ENCODE assay signal across 16 cellular contexts in the genomic region with DNA sequence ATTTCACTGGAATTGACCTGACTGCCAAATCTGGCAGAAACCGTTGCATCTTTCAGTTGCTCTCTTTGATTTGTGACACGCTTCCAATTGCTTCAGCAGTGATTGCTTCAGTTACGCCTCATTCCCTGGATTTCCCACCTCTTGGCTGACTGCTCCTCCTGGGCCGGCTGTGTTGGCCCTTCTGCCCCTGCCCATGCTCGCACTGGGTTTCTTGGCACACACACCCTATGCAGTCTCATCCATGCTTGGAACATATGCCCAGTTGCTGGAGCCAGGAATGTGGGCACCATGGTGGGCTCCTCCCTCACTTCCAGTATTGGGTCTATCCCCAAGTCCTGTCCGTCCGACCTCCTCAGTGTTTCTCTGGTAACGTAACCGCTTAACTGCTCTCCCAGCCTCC. TPM values are rescaled to one million over a fixed set of nuclear protein-coding genes. Genes with fewer than 3 reads are reported as not detected.
DNase-seq lines count a peak whose midpoint lies in the region; ATAC-seq, FAIRE-seq and TF ChIP-seq lines count a peak whose summit lies in the region.
"Had no signal": no experiment of that assay in that cellular context is flagged by ENCODE, and none has a peak within 500 bp of the region (broad histone marks: within the 10 kb centered on the region; RNA-seq: fewer than 3 reads in every experiment).

No MANE protein-coding gene starts in this region.

- H4K20me1 ChIP-seq in GM23338 (replicated peaks; ENCODE audit: insufficient read depth) (no peaks in the 10 kb centered on the region; the same call in 1 of the 2 replicates), K562 (replicated peaks; ENCODE audit: control insufficient read depth, insufficient read depth, low read length) (no peaks in the 10 kb centered on the region)

- H3K4me1 Mint-ChIP-seq in T-helper 1 cell treated with Interleukin-12 subunit alpha and Interleukin-12 subunit beta and Interleukin-4 antibody, amounts not matched to agents 30 μg/mL and 1 μg/mL, for 36 hours (ENCODE audit: low read depth) = peaks cover 10% of the 10 kb centered on the region
- peaks cover 4% of the 10 kb centered on the region for H3K4me1 Mint-ChIP-seq in GM23338
- H3K4me1 Mint-ChIP-seq in natural killer cell treated with Interleukin-12 subunit alpha and Interleukin-12 subunit beta and Interleukin-15 and Interleukin-18, amount 100 ng/mL, for 72 hours (ENCODE audit: low read depth in 2 of 2) = peaks cover 5 to 20% of the 10 kb centered on the region in 2 donors

- H3K4me1 ChIP-seq in GM23338 (ENCODE audit: insufficient read depth) (peaks cover 10% of the 10 kb centered on the region; the same call in 1 of the 2 replicates), K562 (replicated peaks in 1 of 2; ENCODE audit: control insufficient read depth in 2 of 2, insufficient read depth in 2 of 2, low read length in 2 of 2) (peaks cover 2 to 25% of the 10 kb centered on the region in 2 experiments; a peak in 3 of 5 replicates), spleen (peaks cover 5 to 33% (median 22%) of the 10 kb centered on the region in 6 donors), upper lobe of left lung (peaks cover 3 to 16% (median 12%) of the 10 kb centered on the region in 4 donors)

- H3K79me2 ChIP-seq in GM23338 (replicated peaks; ENCODE audit: insufficient read depth) (peaks cover 16% of the 10 kb centered on the region), K562 (ENCODE audit: control insufficient read depth, insufficient read depth, low read length) (peaks cover 22% of the 10 kb centered on the region)

- H3K4me3 ChIP-seq in GM23338 (no peak overlapping the region), K562 (no peak overlapping the region), spleen (no peak overlapping the region), upper lobe of left lung (no peak overlapping the region)
- H3K4me3 ChIP-seq: A549, esophagus muscularis mucosa, testis had no signal

- H3K9ac ChIP-seq in K562 (ENCODE audit: insufficient read depth in 1 of 2, low read depth in 2 of 2, low read length in 2 of 2) = no peak overlapping the region

- in situ Hi-C loops in K562 (cut with MboI) = no loop called here

- intact Hi-C loops in K562 (cut with micrococcal nuclease) = loop anchor here (5.0 to 10.0 kb wide), 2 partner anchors 138 to 485 kb away; a partner anchor contains a TSS
- intact Hi-C loops in spleen (cut with DNase I; ENCODE audit: low total_unique reads) = no loop called here

- peak overlapping the region; percentile 48 for H3K4me3 Mint-ChIP-seq in T-helper 1 cell treated with Interleukin-12 subunit alpha and Interleukin-12 subunit beta and Interleukin-4 antibody, amounts not matched to agents 30 μg/mL and 1 μg/mL, for 36 hours
- peak overlapping the region; percentile 43 for H3K4me3 Mint-ChIP-seq in GM23338
- peak overlapping the region; percentile 63 for H3K4me3 Mint-ChIP-seq in natural killer cell treated with Interleukin-12 subunit alpha and Interleukin-12 subunit beta and Interleukin-15 and Interleukin-18, amount 100 ng/mL, for 72 hours

- no peak overlapping the region for H3K27ac Mint-ChIP-seq in T-helper 1 cell treated with Interleukin-12 subunit alpha and Interleukin-12 subunit beta and Interleukin-4 antibody, amounts not matched to agents 30 μg/mL and 1 μg/mL, for 36 hours
- no peak overlapping the region for H3K27ac Mint-ChIP-seq in GM23338
- no peak overlapping the region for H3K27ac Mint-ChIP-seq in natural killer cell treated with Interleukin-12 subunit alpha and Interleukin-12 subunit beta and Interleukin-15 and Interleukin-18, amount 100 ng/mL, for 72 hours

- peaks cover 11% of the 10 kb centered on the region for H3K36me3 Mint-ChIP-seq in T-helper 1 cell treated with Interleukin-12 subunit alpha and Interleukin-12 subunit beta and Interleukin-4 antibody, amounts not matched to agents 30 μg/mL and 1 μg/mL, for 36 hours (ENCODE audit: low read depth)
- peaks cover 8% of the 10 kb centered on the region for H3K36me3 Mint-ChIP-seq in GM23338 (ENCODE audit: low read depth)
- H3K36me3 Mint-ChIP-seq in natural killer cell treated with Interleukin-12 subunit alpha and Interleukin-12 subunit beta and Interleukin-15 and Interleukin-18, amount 100 ng/mL, for 72 hours = peaks cover 3% of the 10 kb centered on the region

- no peak for TF ChIP-seq POLR2A in K562 (conservative IDR thresholded peaks at IDR 0.05)
- no peak for TF ChIP-seq POLR2A in spleen (IDR thresholded peaks at IDR 0.05)
- TF ChIP-seq POLR2A in upper lobe of left lung (IDR thresholded peaks at IDR 0.05) = no peak

- no peak for TF ChIP-seq RAD21 in K562 (CRISPR knock-in tag; conservative IDR thresholded peaks at IDR 0.05 in 1 of 2, IDR thresholded peaks at IDR 0.05 in 1 of 2)

- no peak for TF ChIP-seq CTCF in GM23338 (conservative IDR thresholded peaks at IDR 0.05; ENCODE audit: low read depth in 2 of 2)
- no peak for TF ChIP-seq CTCF in K562 (IDR thresholded peaks at IDR 0.05 in 2 of 3, conservative IDR thresholded peaks at IDR 0.05 in 1 of 3; ENCODE audit: insufficient read depth in 2 of 3, low read depth in 1 of 3, low read length in 3 of 3)
- no peak for TF ChIP-seq CTCF in spleen (IDR thresholded peaks at IDR 0.05 in 8 of 11, conservative IDR thresholded peaks at IDR 0.05 in 3 of 11)
- no peak for TF ChIP-seq CTCF in upper lobe of left lung (IDR thresholded peaks at IDR 0.05)

- no peak for FAIRE-seq in K562 (lab: Jason Lieb, UNC)
- FAIRE-seq: A549, small intestine had no signal

- no peaks in the 10 kb centered on the region for H3K9me2 ChIP-seq in GM23338 (ENCODE audit: insufficient read depth)

- CTCF ChIA-PET in K562 (lab: Yijun Ruan, JAX; ENCODE audit: low intra/inter-chr PET ratio) = no interaction called here

- H3K27me3 ChIP-seq in GM23338 (ENCODE audit: insufficient read depth) (peaks cover 30% of the 10 kb centered on the region), K562 (ENCODE audit: control insufficient read depth in 2 of 2, insufficient read depth in 2 of 2, low read length in 2 of 2) (peaks cover 26 to 28% of the 10 kb centered on the region in 2 experiments), spleen (replicated peaks in 1 of 7) (peaks cover 0 to 9% (median 0%) of the 10 kb centered on the region in 7 donors), upper lobe of left lung (no peaks in the 10 kb centered on the region)
- H3K27me3 ChIP-seq: esophagus muscularis mucosa, testis had no signal

- H3K27me3 Mint-ChIP-seq in T-helper 1 cell treated with Interleukin-12 subunit alpha and Interleukin-12 subunit beta and Interleukin-4 antibody, amounts not matched to agents 30 μg/mL and 1 μg/mL, for 36 hours (ENCODE audit: low read depth) = peaks cover 24% of the 10 kb centered on the region
- H3K27me3 Mint-ChIP-seq in GM23338 (ENCODE audit: insufficient read depth, low read depth, poor library complexity) = peaks cover 32% of the 10 kb centered on the region
- peaks cover 12 to 18% of the 10 kb centered on the region in 2 donors for H3K27me3 Mint-ChIP-seq in natural killer cell treated with Interleukin-12 subunit alpha and Interleukin-12 subunit beta and Interleukin-15 and Interleukin-18, amount 100 ng/mL, for 72 hours

- H3K27ac ChIP-seq in GM23338 (ENCODE audit: low read depth) = no peak overlapping the region
- H3K27ac ChIP-seq in K562 (ENCODE audit: extremely low read depth, low read depth, low read length) = no peak overlapping the region
- no peak overlapping the region for H3K27ac ChIP-seq in spleen
- H3K27ac ChIP-seq in upper lobe of left lung = no peak overlapping the region
- H3K27ac ChIP-seq: A549, esophagus muscularis mucosa, testis had no signal

- WGBS in K562 (ENCODE audit: insufficient coverage, low coverage, missing lambda C conversion rate) = 62% methylated on average over 9 of the region's 9 CpGs
- 93 to 97% (median 96%) methylated on average over 9 of the region's 9 CpGs for WGBS in spleen, 5 donors
- 92 to 95% methylated on average over 9 of the region's 9 CpGs for WGBS in upper lobe of left lung, 2 donors

- H3K9me3 ChIP-seq in K562 (replicated peaks; ENCODE audit: control insufficient read depth, insufficient read depth, low read depth, low read length) (no peaks in the 10 kb centered on the region), spleen (peaks cover 0 to 3% (median 0%) of the 10 kb centered on the region in 8 donors), upper lobe of left lung (no peaks in the 10 kb centered on the region)
- H3K9me3 ChIP-seq: A549, testis had no signal

- H3K9me1 ChIP-seq in K562 (ENCODE audit: control insufficient read depth, insufficient read depth, low read length) = no peaks in the 10 kb centered on the region

- no peak for ATAC-seq in GM23338
- ATAC-seq in K562 = no peak
- ATAC-seq in natural killer cell treated with Interleukin-12 subunit alpha and Interleukin-12 subunit beta and Interleukin-15 and Interleukin-18, amount 100 ng/mL, for 72 hours = no peak
- ATAC-seq in GM18511 (IDR thresholded peaks at IDR 0.05; ENCODE audit: unreplicated experiment) = no peak
- ATAC-seq in upper lobe of left lung (ENCODE audit: low FRiP score in 2 of 2) = no peak
- ATAC-seq: A549, left ventricle myocardium superior had no signal

- H3F3A ChIP-seq in GM23338 (replicated peaks; ENCODE audit: low read depth) = peaks cover 2% of the 10 kb centered on the region; the same call in 1 of the 2 replicates

- H3K4me2 ChIP-seq in GM23338 (no peak overlapping the region), K562 (ENCODE audit: insufficient read depth, low read length) (no peak overlapping the region)
- H3K4me2 ChIP-seq: A549 had no signal

- TF ChIP-seq EP300 in K562 (IDR thresholded peaks at IDR 0.05; ENCODE audit: low read length) (no peak), upper lobe of left lung (IDR thresholded peaks at IDR 0.05) (no peak)

- BruUV-seq in K562 (replicated peaks; lab: Mats Ljungman, UMichigan) = no TSS peak

- H3K9me3 Mint-ChIP-seq in T-helper 1 cell treated with Interleukin-12 subunit alpha and Interleukin-12 subunit beta and Interleukin-4 antibody, amounts not matched to agents 30 μg/mL and 1 μg/mL, for 36 hours = peaks cover 8% of the 10 kb centered on the region
- no peaks in the 10 kb centered on the region for H3K9me3 Mint-ChIP-seq in GM23338
- H3K9me3 Mint-ChIP-seq in natural killer cell treated with Interleukin-12 subunit alpha and Interleukin-12 subunit beta and Interleukin-15 and Interleukin-18, amount 100 ng/mL, for 72 hours = peaks cover 3% of the 10 kb centered on the region

- no peak overlapping the region for H2AFZ ChIP-seq in GM23338
- H2AFZ ChIP-seq in K562 (ENCODE audit: low read depth, low read length) = no peak overlapping the region

- no peaks in the 10 kb centered on the region for H3K36me3 ChIP-seq in GM23338 (ENCODE audit: insufficient read depth)
- H3K36me3 ChIP-seq in K562 (ENCODE audit: control insufficient read depth, insufficient read depth, low read length) = peaks cover 8% of the 10 kb centered on the region
- no peaks in the 10 kb centered on the region for H3K36me3 ChIP-seq in spleen
- no peaks in the 10 kb centered on the region for H3K36me3 ChIP-seq in upper lobe of left lung
- H3K36me3 ChIP-seq: esophagus muscularis mucosa had no signal

- POLR2A ChIA-PET in K562 (lab: Yijun Ruan, JAX) = interaction anchor here (0.6 kb wide), 1 partner anchor 886 kb away, joined by 4 read pairs; no protein-coding TSS in a partner anchor

- DNase-seq in T-helper 1 cell (no peak), GM23338 (ENCODE audit: low spot score) (no peak), K562 (ENCODE audit: extremely low read depth in 1 of 4, low spot score in 3 of 4) (no peak), spleen (no peak), upper lobe of left lung (no peak)
- no peak for DNase-seq in natural killer cell treated with Interleukin-12 subunit alpha and Interleukin-12 subunit beta and Interleukin-15 and Interleukin-18, amount 100 ng/mL, for 72 hours (ENCODE audit: low spot score)
- DNase-seq: activated CD4-positive, alpha-beta T cell treated with anti-CD3 and anti-CD28 coated beads, Interleukin-2, amount 50 U/mL, for 4 hours; left ventricle myocardium superior; NCI-H526; small intestine; testis had no signal

RNA-seq across cellular contexts. Expression of a gene that starts 2.2 kb away (rescaled TPM):
- 11.0 and 13.6 TPM in 2 replicates for total RNA-seq in GM23338 (2014; rRNA removed; shearing (Covaris generic))
- polyA plus RNA-seq in GM23338 (2016; fragmentation: Nextera tagmentation; extraction: Ambion mirVana) (8.7 and 10.0 TPM in 2 replicates), K562 (2011; rRNA removed) (8.7 and 10.7 TPM in 2 replicates), K562 (2014; fragmentation: Illumina TruSeq; extraction: Trizol) (8.4 and 11.4 TPM in 2 replicates), K562 (2014; fragmentation: Nextera tagmentation; extraction: Ambion mirVana) (1 to 10 TPM; 2.2 to 2.6 TPM), K562 (2014; rRNA removed) (3.8 and 5.6 TPM in 2 replicates), spleen (1 to 10 TPM; 1.9 to 3.0 (median 1.9) TPM)
- total RNA-seq in K562 (2011; cell fraction: chromatin; rRNA removed; ENCODE audit: low replicate concordance) = 6.9 and 28.9 TPM in 2 replicates
- total RNA-seq in K562 (2011; cell fraction: nucleolus; rRNA removed) = 8.2 and 9.7 TPM in 2 replicates
- total RNA-seq in K562 (2011; cell fraction: nucleoplasm; rRNA removed) = 12.2 and 13.4 TPM in 2 replicates
- total RNA-seq in K562 (2014; rRNA removed) (7.4 and 8.6 TPM in 2 replicates), K562 (2014; rRNA removed; fragmentation: Illumina TruSeq; extraction: Trizol) (10.7 and 10.8 TPM in 2 replicates), K562 (2015; rRNA removed; fragmentation: Illumina TruSeq; extraction: Trizol) (10.4 and 10.7 TPM in 2 replicates), K562 (2021) (15.2 and 16.2 TPM in 2 replicates), spleen (10 to 100 TPM; 10.6 to 21.7 (median 16.2) TPM), upper lobe of left lung (10 to 100 TPM; 12.4 to 28.3 (median 16.7) TPM)
- 4.6 and 5.2 TPM in 2 replicates for polyA plus RNA-seq in K562 (2011; cell fraction: cytosol; rRNA removed)
- 19.4 and 20.3 TPM in 2 replicates for polyA plus RNA-seq in K562 (2011; cell fraction: nucleus; rRNA removed)
- polyA plus RNA-seq in K562 (2012) = 5.3 and 6.4 TPM in 2 replicates
- polyA minus RNA-seq in K562 (2011; rRNA and poly(A)+ RNA removed) = 11.7 and 16.7 TPM in 2 replicates
- 8.9 and 15.2 TPM in 2 replicates for polyA minus RNA-seq in K562 (2011; cell fraction: cytosol; rRNA and poly(A)+ RNA removed)
- 9.0 and 19.4 TPM in 2 replicates for polyA minus RNA-seq in K562 (2011; cell fraction: nucleus; rRNA and poly(A)+ RNA removed)
- 10 to 100 TPM; 13.0 to 20.4 TPM for total RNA-seq in natural killer cell treated with Interleukin-12 subunit alpha and Interleukin-12 subunit beta and Interleukin-15 and Interleukin-18, amount 100 ng/mL, for 72 hours

RNA-seq across cellular contexts. Expression of a gene that starts 58.5 kb away (rescaled TPM):
- total RNA-seq in GM23338 (2014; rRNA removed; shearing (Covaris generic)) = 12.7 and 16.2 TPM in 2 replicates
- 3.1 and 4.5 TPM in 2 replicates for polyA plus RNA-seq in GM23338 (2016; fragmentation: Nextera tagmentation; extraction: Ambion mirVana)
- total RNA-seq in K562 (2011; cell fraction: chromatin; rRNA removed; ENCODE audit: low replicate concordance) = 87.1 and 96.1 TPM in 2 replicates
- total RNA-seq in K562 (2011; cell fraction: nucleolus; rRNA removed) = 67.0 and 72.4 TPM in 2 replicates
- 71.8 and 78.2 TPM in 2 replicates for total RNA-seq in K562 (2011; cell fraction: nucleoplasm; rRNA removed)
- 15.1 and 20.2 TPM in 2 replicates for total RNA-seq in K562 (2014; rRNA removed)
- total RNA-seq in K562 (2014; rRNA removed; fragmentation: Illumina TruSeq; extraction: Trizol) = 11.6 and 12.1 TPM in 2 replicates
- total RNA-seq in K562 (2015; rRNA removed; fragmentation: Illumina TruSeq; extraction: Trizol) = 14.0 and 14.5 TPM in 2 replicates
- total RNA-seq in K562 (2021) = 19.0 and 19.6 TPM in 2 replicates
- polyA plus RNA-seq in K562 (2011; rRNA removed) = 21.6 and 27.5 TPM in 2 replicates
- 17.1 and 20.0 TPM in 2 replicates for polyA plus RNA-seq in K562 (2011; cell fraction: cytosol; rRNA removed)
- polyA plus RNA-seq in K562 (2011; cell fraction: nucleus; rRNA removed) = 40.5 and 46.1 TPM in 2 replicates
- 8.5 and 9.7 TPM in 2 replicates for polyA plus RNA-seq in K562 (2012)
- 9.1 and 10.9 TPM in 2 replicates for polyA plus RNA-seq in K562 (2014; fragmentation: Illumina TruSeq; extraction: Trizol)
- polyA plus RNA-seq in K562 (2014; fragmentation: Nextera tagmentation; extraction: Ambion mirVana) = 1 to 10 TPM; 1.3 to 1.6 TPM
- 9.5 and 13.5 TPM in 2 replicates for polyA plus RNA-seq in K562 (2014; rRNA removed)
- polyA minus RNA-seq in K562 (2011; rRNA and poly(A)+ RNA removed) = 40.3 and 41.0 TPM in 2 replicates
- polyA minus RNA-seq in K562 (2011; cell fraction: cytosol; rRNA and poly(A)+ RNA removed) = 23.2 and 27.7 TPM in 2 replicates
- polyA minus RNA-seq in K562 (2011; cell fraction: nucleus; rRNA and poly(A)+ RNA removed) = 31.8 and 44.2 TPM in 2 replicates
- 1 to 10 TPM; 1.4 to 2.2 TPM for total RNA-seq in natural killer cell treated with Interleukin-12 subunit alpha and Interleukin-12 subunit beta and Interleukin-15 and Interleukin-18, amount 100 ng/mL, for 72 hours
- total RNA-seq in spleen = 100 to 1,000 TPM in 4 of 7 donors, 10 to 100 TPM in 3; 74.0 to 163 (median 105) TPM
- 10 to 100 TPM; 12.9 to 30.3 (median 18.0) TPM for polyA plus RNA-seq in spleen
- 10 to 100 TPM in 5 of 6 donors, 1 to 10 TPM in 1; 9.6 to 34.6 (median 22.0) TPM for total RNA-seq in upper lobe of left lung

RNA-seq across cellular contexts. Expression of a gene that starts 58.8 kb away (rescaled TPM):
- not detected in 2 replicates for total RNA-seq in GM23338 (2014; rRNA removed; shearing (Covaris generic))
- 0.05 TPM in 1 of 2 replicates, not detected in the other for polyA plus RNA-seq in GM23338 (2016; fragmentation: Nextera tagmentation; extraction: Ambion mirVana)
- total RNA-seq in K562 (2011; cell fraction: chromatin; rRNA removed; ENCODE audit: low replicate concordance) = not detected in 2 replicates
- total RNA-seq in K562 (2011; cell fraction: nucleolus; rRNA removed) = not detected in 2 replicates
- not detected in 2 replicates for total RNA-seq in K562 (2011; cell fraction: nucleoplasm; rRNA removed)
- total RNA-seq in K562 (2014; rRNA removed) = not detected in 2 replicates
- not detected in 2 replicates for total RNA-seq in K562 (2014; rRNA removed; fragmentation: Illumina TruSeq; extraction: Trizol)
- total RNA-seq in K562 (2015; rRNA removed; fragmentation: Illumina TruSeq; extraction: Trizol) = not detected in 2 replicates
- not detected in 2 replicates for total RNA-seq in K562 (2021)
- not detected in 2 replicates for polyA plus RNA-seq in K562 (2011; rRNA removed)
- polyA plus RNA-seq in K562 (2011; cell fraction: cytosol; rRNA removed) = not detected in 2 replicates
- polyA plus RNA-seq in K562 (2011; cell fraction: nucleus; rRNA removed) = not detected in 2 replicates
- polyA plus RNA-seq in K562 (2012) = not detected in 2 replicates
- not detected in 2 replicates for polyA plus RNA-seq in K562 (2014; fragmentation: Illumina TruSeq; extraction: Trizol)
- polyA plus RNA-seq in K562 (2014; fragmentation: Nextera tagmentation; extraction: Ambion mirVana) = not detected
- not detected in 2 replicates for polyA plus RNA-seq in K562 (2014; rRNA removed)
- polyA minus RNA-seq in K562 (2011; rRNA and poly(A)+ RNA removed) = not detected in 2 replicates
- not detected in 2 replicates for polyA minus RNA-seq in K562 (2011; cell fraction: cytosol; rRNA and poly(A)+ RNA removed)
- polyA minus RNA-seq in K562 (2011; cell fraction: nucleus; rRNA and poly(A)+ RNA removed) = not detected in 2 replicates
- total RNA-seq in natural killer cell treated with Interleukin-12 subunit alpha and Interleukin-12 subunit beta and Interleukin-15 and Interleukin-18, amount 100 ng/mL, for 72 hours = not detected
- under 1 TPM in 5 of 7 donors, not detected in 2; 0.09 to 0.85 (median 0.28) TPM for total RNA-seq in spleen
- under 1 TPM in 2 of 3 donors, not detected in 1; 0.02 to 0.03 TPM for polyA plus RNA-seq in spleen
- total RNA-seq in upper lobe of left lung = 1 to 10 TPM in 2 of 6 donors, under 1 TPM in 3, not detected in 1; 0.07 to 6.3 (median 0.59) TPM
- total RNA-seq: left ventricle myocardium superior, RPMI7951 had no signal
- polyA plus RNA-seq: A549 had no signal
